ENCODE assay signal across 18 cellular contexts in genomic region chr2:168639024-168639423, GRCh38.
A peak's percentile ranks its signal among the peaks of the same experiment; 100 is the strongest.
DNase-seq lines count a peak whose midpoint lies in the region; ATAC-seq, FAIRE-seq and TF ChIP-seq lines count a peak whose summit lies in the region.
"Had no signal": no experiment of that assay in that cellular context is flagged by ENCODE, and none has a peak within 500 bp of the region (broad histone marks: within the 10 kb centered on the region; RNA-seq: fewer than 3 reads in every experiment).

No MANE protein-coding gene starts in this region.

- TF ChIP-seq RAD21 in HepG2 (CRISPR knock-in tag; IDR thresholded peaks at IDR 0.05): no peak

- H3K79me2 ChIP-seq in GM23248 (ENCODE audit: insufficient read depth): no peaks in the 10 kb centered on the region
- H3K79me2 ChIP-seq in HepG2 (ENCODE audit: insufficient read depth, low read length): no peaks in the 10 kb centered on the region

- H3K9me2 ChIP-seq in GM23248 (ENCODE audit: insufficient read depth): 0 out of 2 replicates have a peak, but pooled peaks cover 3% of the 10 kb centered on the region

- H3K36me3 ChIP-seq in GM23248 (ENCODE audit: low read depth) (no peaks in the 10 kb centered on the region), gastroesophageal sphincter (no peaks in the 10 kb centered on the region), psoas muscle (ENCODE audit: insufficient read depth in 1 of 2, low read depth in 1 of 2) (no peaks in the 10 kb centered on the region), aorta (ENCODE audit: control insufficient read depth in 1 of 2, insufficient read depth in 2 of 2, low read length in 1 of 2) (no peaks in the 10 kb centered on the region), HepG2 (replicated peaks in 1 of 2; ENCODE audit: control insufficient read depth in 1 of 2, insufficient read depth in 2 of 2, low read length in 2 of 2) (no peaks in the 10 kb centered on the region)
- H3K36me3 ChIP-seq: adrenal gland, upper lobe of right lung had no signal

- CTCF ChIA-PET in HepG2 (lab: Yijun Ruan, JAX; ENCODE audit: low intra/inter-chr PET ratio, low total read pairs): no interaction called here

- H3K4me3 ChIP-seq in GM23248: no peak overlapping the region
- no peak overlapping the region for H3K4me3 ChIP-seq in gastroesophageal sphincter
- no peak overlapping the region for H3K4me3 ChIP-seq in psoas muscle
- no peak overlapping the region for H3K4me3 ChIP-seq in dorsolateral prefrontal cortex
- H3K4me3 ChIP-seq in aorta (ENCODE audit: low read length in 2 of 2): no peak overlapping the region
- H3K4me3 ChIP-seq in HepG2 (replicated peaks in 1 of 3; ENCODE audit: insufficient read depth in 1 of 3, low read depth in 2 of 3, low read length in 3 of 3): no peak overlapping the region
- H3K4me3 ChIP-seq: adrenal gland, upper lobe of right lung had no signal

- in situ Hi-C loops in GM23248 (cut with MboI): no loop called here
- in situ Hi-C loops in HepG2 (cut with HindIII; ENCODE audit: extremely low pct_ligation_motif_present, low pct_unique_long_range_greater_than_20kb): no loop called here

- TF ChIP-seq CTCF in gastroesophageal sphincter (IDR thresholded peaks at IDR 0.05) (no peak), psoas muscle (IDR thresholded peaks at IDR 0.05) (no peak), dorsolateral prefrontal cortex (IDR thresholded peaks at IDR 0.05 in 54 of 56, conservative IDR thresholded peaks at IDR 0.05 in 2 of 56; ENCODE audit: low read depth in 1 of 56, partially characterized antibody in 56 of 56) (no peak), HepG2 (CRISPR knock-in tag; IDR thresholded peaks at IDR 0.05) (no peak)

- H3K27me3 ChIP-seq in GM23248 (replicated peaks; ENCODE audit: insufficient read depth) (no peaks in the 10 kb centered on the region), gastroesophageal sphincter (no peaks in the 10 kb centered on the region), psoas muscle (ENCODE audit: insufficient read depth in 3 of 3, low read length in 2 of 3) (no peaks in the 10 kb centered on the region), dorsolateral prefrontal cortex (no peaks in the 10 kb centered on the region), aorta (ENCODE audit: control insufficient read depth in 1 of 2, insufficient read depth in 2 of 2, low read length in 1 of 2) (no peaks in the 10 kb centered on the region), HepG2 (ENCODE audit: control insufficient read depth in 1 of 2, insufficient read depth in 2 of 2, low read length in 2 of 2) (no peaks in the 10 kb centered on the region)
- H3K27me3 ChIP-seq: adrenal gland, upper lobe of right lung had no signal

- H4K20me1 ChIP-seq in GM23248 (ENCODE audit: insufficient read depth) (no peaks in the 10 kb centered on the region), HepG2 (ENCODE audit: insufficient read depth, low read length) (no peaks in the 10 kb centered on the region)

- H3F3A ChIP-seq in GM23248 (ENCODE audit: insufficient read depth): no peaks in the 10 kb centered on the region

- no TSS peak for BruUV-seq in HepG2 (replicated peaks; lab: Mats Ljungman, UMichigan)

- no peak for FAIRE-seq in HepG2 (lab: Jason Lieb, UNC)

- H3K9me3 ChIP-seq in GM23248 (ENCODE audit: low read depth) (no peaks in the 10 kb centered on the region), gastroesophageal sphincter (no peaks in the 10 kb centered on the region), psoas muscle (no peaks in the 10 kb centered on the region), aorta (ENCODE audit: control insufficient read depth, low read length) (no peaks in the 10 kb centered on the region), HepG2 (ENCODE audit: low read length) (no peaks in the 10 kb centered on the region)
- H3K9me3 ChIP-seq: adrenal gland, upper lobe of right lung had no signal

- no peak for TF ChIP-seq POLR2A in gastroesophageal sphincter (IDR thresholded peaks at IDR 0.05)
- TF ChIP-seq POLR2A in HepG2 (IDR thresholded peaks at IDR 0.05; ENCODE audit: insufficient read depth in 1 of 2, low read depth in 2 of 2, low read length in 2 of 2): no peak

- no peak overlapping the region for H3K9ac ChIP-seq in GM23248
- H3K9ac ChIP-seq in HepG2 (ENCODE audit: insufficient read depth, low read depth, low read length): no peak overlapping the region

- no peak for DNase-seq in GM23248
- peak; percentile 27 for DNase-seq in NCI-H69 (lab: John Stamatoyannopoulos, UW)
- DNase-seq in psoas muscle: no peak
- no peak for DNase-seq in dorsolateral prefrontal cortex
- DNase-seq in aorta: no peak
- no peak for DNase-seq in HepG2 (ENCODE audit: low spot score)
- no peak for DNase-seq in NCI-H2029 treated with DMSO at 0.1 percent for 48 hours (lab: John Stamatoyannopoulos, UW)
- DNase-seq: activated CD4-positive, alpha-beta T cell treated with anti-CD3 and anti-CD28 coated beads for 36 hours; activated effector memory CD4-positive, alpha-beta T cell treated with anti-CD3 and anti-CD28 coated beads, Interleukin-2, amount 50 U/mL, for 16 hours; CD8-positive, alpha-beta memory T cell; cerebellar nuclear complex; foreskin melanocyte; NCI-H1436; retina; stimulated activated naive B cell treated with anti-CD40 and anti-IgM and Interleukin-4, amounts not matched to agents 10 μg/mL and 1 μg/mL and 100 μg/mL, for 72 hours; upper lobe of right lung had no signal

- TF ChIP-seq EP300 in gastroesophageal sphincter (IDR thresholded peaks at IDR 0.05) (no peak), HepG2 (IDR thresholded peaks at IDR 0.05; ENCODE audit: low read depth in 2 of 2, low read length in 2 of 2) (no peak), HepG2 (CRISPR knock-in tag; IDR thresholded peaks at IDR 0.05; ENCODE audit: borderline replicate concordance) (no peak)

- ATAC-seq in gastroesophageal sphincter (no peak), psoas muscle (no peak), aorta (ENCODE audit: low FRiP score) (no peak), HepG2 (no peak)
- ATAC-seq: activated CD4-positive, alpha-beta T cell treated with anti-CD3 and anti-CD28 coated beads for 36 hours; stimulated activated naive B cell treated with anti-CD40 and anti-IgM and Interleukin-4, amounts not matched to agents 10 μg/mL and 1 μg/mL and 100 μg/mL, for 72 hours had no signal

- H3K4me1 ChIP-seq in GM23248 (ENCODE audit: insufficient read depth): peaks cover 8% of the 10 kb centered on the region
- H3K4me1 ChIP-seq in gastroesophageal sphincter: peaks cover 12 to 52% (median 32%) of the 10 kb centered on the region in 3 donors
- H3K4me1 ChIP-seq in psoas muscle: peaks cover 57% of the 10 kb centered on the region
- peaks cover 0 to 4% of the 10 kb centered on the region in 2 donors for H3K4me1 ChIP-seq in aorta (ENCODE audit: control insufficient read depth in 1 of 2, insufficient read depth in 2 of 2, low read length in 2 of 2)
- H3K4me1 ChIP-seq in HepG2 (ENCODE audit: insufficient read depth, low read length): no peaks in the 10 kb centered on the region
- H3K4me1 ChIP-seq: upper lobe of right lung had no signal

- intact Hi-C loops in psoas muscle (cut with DNase I) (no loop called here), dorsolateral prefrontal cortex (cut with DNase I) (no loop called here), aorta (cut with DNase I) (loop anchor here in 1 of 2 donors (10.0 kb wide), 1 partner anchor 184 kb away; the partner anchor contains the start of gene CERS6), HepG2 (cut with micrococcal nuclease; ENCODE audit: unreplicated experiment) (no loop called here)

- H2AFZ ChIP-seq in GM23248 (0 out of 2 replicates have a peak overlapping the region, but pooled peaks have one; percentile 9), HepG2 (ENCODE audit: low read length) (no peak overlapping the region)

- H3K27ac ChIP-seq in GM23248: no peak overlapping the region
- H3K27ac ChIP-seq in gastroesophageal sphincter: peak overlapping the region; percentile 71 to 97 (median 81)
- peak overlapping the region; percentile 70 for H3K27ac ChIP-seq in psoas muscle
- peak overlapping the region in 8 of 59 donors; percentile 4 to 32 (median 18) for H3K27ac ChIP-seq in dorsolateral prefrontal cortex
- H3K27ac ChIP-seq in aorta (ENCODE audit: low read depth in 1 of 2, low read length in 2 of 2): no peak overlapping the region
- no peak overlapping the region for H3K27ac ChIP-seq in HepG2 (ENCODE audit: extremely low read length, insufficient read depth, low read length)
- H3K27ac ChIP-seq: upper lobe of right lung had no signal

- POLR2A ChIA-PET in HepG2 (lab: Yijun Ruan, JAX): no interaction called here

- H3K4me2 ChIP-seq in GM23248 (ENCODE audit: unreplicated experiment): no peak overlapping the region
- H3K4me2 ChIP-seq in HepG2 (ENCODE audit: low read depth, low read length): no peak overlapping the region

- WGBS in GM23248 (ENCODE audit: low coverage in 1 of 2, low lambda C conversion rate in 2 of 2, missing lambda C conversion rate in 2 of 2), 2 experiments: 74 to 79% methylated on average over 2 of the region's 2 CpGs
- whole genome bisulfite sequencing in gastroesophageal sphincter (ENCODE audit: low coverage in 1 of 2), 2 donors: 15 to 50% methylated on average over 1 to 2 of the region's 2 CpGs
- WGBS in psoas muscle, 3 donors: 76 to 93% (median 81%) methylated on average over 2 of the region's 2 CpGs
- 72 to 85% methylated on average over 2 of the region's 2 CpGs for WGBS in aorta, 2 donors
- 96% methylated on average over 2 of the region's 2 CpGs for WGBS in HepG2 (ENCODE audit: low lambda C conversion rate)

TF ChIP-seq in HepG2, 621 proteins besides CTCF, POLR2A, EP300 and RAD21 (continues in another document):
- no peak for TF ChIP-seq BCLAF1 (IDR thresholded peaks at IDR 0.05)
- TF ChIP-seq ZBTB7A (CRISPR knock-in tag; IDR thresholded peaks at IDR 0.05): no peak
- TF ChIP-seq NFYB (CRISPR knock-in tag; IDR thresholded peaks at IDR 0.05): no peak

Comparison
In these comparisons a context has a peak if more than half of its experiments do, and no peak if none do; other contexts are left out.
1. H3K27ac ChIP-seq: peak in gastroesophageal sphincter (4 of 4) and psoas muscle (single experiment); none in GM23248 (single experiment), aorta (0 of 2) and HepG2 (single experiment).